Comparison of ENCODE assay signal across 16 cellular contexts in the genomic region with DNA sequence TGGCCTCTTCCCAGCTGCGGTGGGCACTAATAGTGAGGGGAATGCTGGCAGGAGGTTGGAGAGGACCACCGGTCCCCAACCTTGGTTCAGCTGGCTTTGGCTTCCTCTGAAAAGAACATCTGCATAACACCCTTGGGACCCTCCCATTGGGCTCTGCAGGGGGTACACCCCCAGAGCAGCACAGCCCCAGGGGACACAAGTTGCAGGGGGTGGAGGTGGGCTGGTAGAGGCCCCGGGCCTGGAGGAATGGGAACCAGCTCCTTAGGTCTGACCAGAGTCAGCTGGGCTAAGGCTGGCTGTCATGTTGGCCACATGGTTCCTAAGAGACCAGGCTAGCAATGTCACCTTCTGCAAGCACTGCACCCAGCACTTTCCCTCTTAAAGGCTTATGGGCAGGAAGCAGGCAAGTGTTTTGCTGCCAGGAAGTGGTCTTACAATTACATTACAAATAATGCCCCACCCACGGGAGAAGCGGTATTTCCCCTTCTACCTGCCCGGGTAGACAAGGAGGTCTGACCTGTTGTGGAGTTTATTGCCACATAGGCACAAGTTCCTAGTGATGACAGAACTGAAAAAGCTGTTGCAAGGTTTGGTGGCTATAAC. TPM values are rescaled to one million over a fixed set of nuclear protein-coding genes. Genes with fewer than 3 reads are reported as not detected.
DNase-seq lines count a peak whose midpoint lies in the region; ATAC-seq and TF ChIP-seq lines count a peak whose summit lies in the region.
"Had no signal": no experiment of that assay in that cellular context is flagged by ENCODE, and none has a peak within 500 bp of the region (broad histone marks: within the 10 kb centered on the region; RNA-seq: fewer than 3 reads in every experiment).

No MANE protein-coding gene starts in this region.

- H3K9me3 ChIP-seq in T-helper 17 cell (ENCODE audit: control insufficient read depth, low read length, poor library complexity, severe bottlenecking) (no peaks in the 10 kb centered on the region), stomach (no peaks in the 10 kb centered on the region)
- H3K9me3 ChIP-seq: vagina had no signal

- H3K4me1 Mint-ChIP-seq in activated T-cell treated with anti-CD3 and anti-CD28 coated beads, Interleukin-2, amount 50 U/mL, for 72 hours (ENCODE audit: low read depth) = peaks cover 21% of the 10 kb centered on the region
- H3K4me1 Mint-ChIP-seq in activated T-cell treated with anti-CD3 and anti-CD28 coated beads, Interleukin-2, amount 50 U/mL, for 24 hours (ENCODE audit: low read depth) = peaks cover 57% of the 10 kb centered on the region
- H3K4me1 Mint-ChIP-seq in T-helper 17 cell = peaks cover 18% of the 10 kb centered on the region

- no peaks in the 10 kb centered on the region for H3K27me3 ChIP-seq in stomach
- H3K27me3 ChIP-seq: vagina had no signal

- WGBS in stomach, 5 donors = 51 to 59% (median 55%) methylated on average over 5 to 6 of the region's 6 CpGs

- peak; percentile 63 to 72 for ATAC-seq in activated T-cell treated with anti-CD3 and anti-CD28 coated beads, Interleukin-2, amount 50 U/mL, for 72 hours (replicated peaks in 1 of 2)
- ATAC-seq in T-helper 17 cell = peak; percentile 69
- no peak for ATAC-seq in HG03097 (IDR thresholded peaks at IDR 0.05; ENCODE audit: low FRiP score, unreplicated experiment)
- ATAC-seq in HG02798 (IDR thresholded peaks at IDR 0.05; ENCODE audit: poor library complexity, unreplicated experiment) = no peak
- ATAC-seq: GM12878 had no signal

- intact Hi-C loops in stomach (cut with DNase I; ENCODE audit: low total_unique reads) = no loop called here

- H3K4me3 Mint-ChIP-seq in activated T-cell treated with anti-CD3 and anti-CD28 coated beads, Interleukin-2, amount 50 U/mL, for 72 hours = no peak overlapping the region
- H3K4me3 Mint-ChIP-seq in activated T-cell treated with anti-CD3 and anti-CD28 coated beads, Interleukin-2, amount 50 U/mL, for 24 hours = no peak overlapping the region
- no peak overlapping the region for H3K4me3 Mint-ChIP-seq in T-helper 17 cell
- H3K4me3 Mint-ChIP-seq: dendritic cell treated with granulocyte-macrophage colony-stimulating factor and Interleukin-4, amounts not matched to agents 40 ng/mL and 50 ng/mL, for 4 days had no signal

- peaks cover 0 to 21% (median 6%) of the 10 kb centered on the region in 4 donors for H3K36me3 ChIP-seq in stomach
- H3K36me3 ChIP-seq: vagina had no signal

- TF ChIP-seq POLR2A in stomach (IDR thresholded peaks at IDR 0.05) = no peak

- H3K9me3 Mint-ChIP-seq in activated T-cell treated with anti-CD3 and anti-CD28 coated beads, Interleukin-2, amount 50 U/mL, for 72 hours = peaks cover 0 to 1% of the 10 kb centered on the region in 2 donors
- H3K9me3 Mint-ChIP-seq in activated T-cell treated with anti-CD3 and anti-CD28 coated beads, Interleukin-2, amount 50 U/mL, for 24 hours = no peaks in the 10 kb centered on the region
- H3K9me3 Mint-ChIP-seq: dendritic cell treated with granulocyte-macrophage colony-stimulating factor and Interleukin-4, amounts not matched to agents 40 ng/mL and 50 ng/mL, for 4 days had no signal

- TF ChIP-seq EP300 in stomach (IDR thresholded peaks at IDR 0.05) = no peak

- peak overlapping the region in 3 of 5 donors; percentile 9 to 79 (median 58) for H3K27ac ChIP-seq in stomach
- H3K27ac ChIP-seq: vagina had no signal

- peaks cover 0 to 1% of the 10 kb centered on the region in 2 donors for H3K36me3 Mint-ChIP-seq in activated T-cell treated with anti-CD3 and anti-CD28 coated beads, Interleukin-2, amount 50 U/mL, for 72 hours (ENCODE audit: insufficient read depth in 2 of 2)
- H3K36me3 Mint-ChIP-seq in activated T-cell treated with anti-CD3 and anti-CD28 coated beads, Interleukin-2, amount 50 U/mL, for 24 hours (ENCODE audit: low read depth) = peaks cover 9% of the 10 kb centered on the region
- H3K36me3 Mint-ChIP-seq in T-helper 17 cell (ENCODE audit: low read depth) = no peaks in the 10 kb centered on the region

- peaks cover 9 to 47% (median 16%) of the 10 kb centered on the region in 4 donors for H3K4me1 ChIP-seq in stomach

- H3K27me3 Mint-ChIP-seq in activated T-cell treated with anti-CD3 and anti-CD28 coated beads, Interleukin-2, amount 50 U/mL, for 72 hours (ENCODE audit: low read depth) = no peaks in the 10 kb centered on the region
- no peaks in the 10 kb centered on the region for H3K27me3 Mint-ChIP-seq in activated T-cell treated with anti-CD3 and anti-CD28 coated beads, Interleukin-2, amount 50 U/mL, for 24 hours
- H3K27me3 Mint-ChIP-seq in T-helper 17 cell = no peaks in the 10 kb centered on the region

- no peak overlapping the region for H3K4me3 ChIP-seq in epithelial cell of esophagus (ENCODE audit: low read length)
- H3K4me3 ChIP-seq in stomach = no peak overlapping the region
- H3K4me3 ChIP-seq: GM12878, vagina had no signal

- TF ChIP-seq CTCF in epithelial cell of esophagus (IDR thresholded peaks at IDR 0.05; ENCODE audit: insufficient read depth, low read depth, low read length, missing control alignments) = no peak
- no peak for TF ChIP-seq CTCF in stomach (IDR thresholded peaks at IDR 0.05)

- DNase-seq in activated T-cell treated with anti-CD3 and anti-CD28 coated beads, Interleukin-2, amount 50 U/mL, for 72 hours = peak; percentile 26 to 40
- DNase-seq in activated T-cell treated with anti-CD3 and anti-CD28 coated beads, Interleukin-2, amount 50 U/mL, for 24 hours = no peak
- no peak for DNase-seq in T-helper 17 cell
- peak; percentile 85 for DNase-seq in epithelial cell of esophagus (ENCODE audit: low read depth)
- peak; percentile 48 for DNase-seq in stomach
- no peak for DNase-seq in hypothalamus (lab: John Stamatoyannopoulos, UW)
- DNase-seq: aorta, DMS79, NCI-H1092 treated with DMSO at 0.1 percent for 48 hours, NCI-H446 treated with DMSO at 0.1 percent for 48 hours had no signal

- H3K27ac Mint-ChIP-seq in activated T-cell treated with anti-CD3 and anti-CD28 coated beads, Interleukin-2, amount 50 U/mL, for 72 hours = no peak overlapping the region
- H3K27ac Mint-ChIP-seq in activated T-cell treated with anti-CD3 and anti-CD28 coated beads, Interleukin-2, amount 50 U/mL, for 24 hours = no peak overlapping the region
- no peak overlapping the region for H3K27ac Mint-ChIP-seq in T-helper 17 cell
- H3K27ac Mint-ChIP-seq: dendritic cell treated with granulocyte-macrophage colony-stimulating factor and Interleukin-4, amounts not matched to agents 40 ng/mL and 50 ng/mL, for 4 days had no signal

RNA-seq across cellular contexts. Expression of a gene that starts 18.1 kb away (rescaled TPM):
- 1 to 10 TPM; 3.2 to 4.5 TPM for total RNA-seq in activated T-cell treated with anti-CD3 and anti-CD28 coated beads, Interleukin-2, amount 50 U/mL, for 72 hours
- total RNA-seq in T-helper 17 cell (1 to 10 TPM; 4.9 to 5.3 TPM), stomach (10 to 100 TPM in 2 of 5 donors, 1 to 10 TPM in 3; 1.2 to 31.4 (median 8.0) TPM)
- 1 to 10 TPM; 1.5 to 3.8 (median 3.3) TPM for polyA plus RNA-seq in stomach
- total RNA-seq: RPMI7951 had no signal

Comparison
In these comparisons a context has a peak if more than half of its experiments do, and no peak if none do; other contexts are left out.
1. DNase-seq: peak in activated T-cell treated with anti-CD3 and anti-CD28 coated beads, Interleukin-2, amount 50 U/mL, for 72 hours (2 of 2), epithelial cell of esophagus (single experiment) and stomach (single experiment); none in activated T-cell treated with anti-CD3 and anti-CD28 coated beads, Interleukin-2, amount 50 U/mL, for 24 hours (single experiment), T-helper 17 cell (0 of 3) and hypothalamus (0 of 51).
2. ATAC-seq: peak in activated T-cell treated with anti-CD3 and anti-CD28 coated beads, Interleukin-2, amount 50 U/mL, for 72 hours (2 of 2) and T-helper 17 cell (single experiment); none in HG03097 (single experiment) and HG02798 (single experiment).